In genomic region chr11:559712-560304, GRCh38 we compare ENCODE assay signal across 8 cellular contexts. TPM values are rescaled to one million over a fixed set of nuclear protein-coding genes. Genes with fewer than 3 reads are reported as not detected.
DNase-seq lines count a peak whose midpoint lies in the region; ATAC-seq and TF ChIP-seq lines count a peak whose summit lies in the region.

No MANE protein-coding gene starts in this region.

- no peaks in the 10 kb centered on the region for H3K36me3 ChIP-seq in CD8-positive, alpha-beta T cell (ENCODE audit: insufficient read depth, low read length)
- no peaks in the 10 kb centered on the region for H3K36me3 ChIP-seq in neuron (ENCODE audit: insufficient read depth, low read length)

- intact Hi-C loops in CD8-positive, alpha-beta T cell (cut with DNase I, micrococcal nuclease), result loop anchor here (1.0 to 5.0 kb wide), 9 partner anchors 8 to 237 kb away; partner anchors contain the start of genes PHRF1 (in 2 of the 2), DEAF1 (in 1 of the 2), HRAS (in 1 of the 2) and LRRC56 (in 1 of the 2)

- H3K4me1 Mint-ChIP-seq in CD8-positive, alpha-beta T cell (ENCODE audit: low read depth), result peaks cover 18% of the 10 kb centered on the region
- H3K4me1 Mint-ChIP-seq in effector memory CD8-positive, alpha-beta T cell (ENCODE audit: low read depth in 2 of 2), result peaks cover 5 to 16% of the 10 kb centered on the region in 2 donors

- no peaks in the 10 kb centered on the region for H3K27me3 Mint-ChIP-seq in CD8-positive, alpha-beta T cell (ENCODE audit: low read depth)
- H3K27me3 Mint-ChIP-seq in effector memory CD8-positive, alpha-beta T cell, result no peaks in the 10 kb centered on the region

- peak overlapping the region; percentile 84 for H3K27ac Mint-ChIP-seq in CD8-positive, alpha-beta T cell
- H3K27ac Mint-ChIP-seq in effector memory CD8-positive, alpha-beta T cell, result peak overlapping the region; percentile 25 to 89

- POLR2A ChIA-PET in CD8-positive, alpha-beta T cell (lab: Charles Lee), result interaction anchor here (0.8 to 1.6 kb wide), 3 partner anchors 9 to 137 kb away, joined by 3 to 4 read pairs (median 4); partner anchors contain the start of gene PHRF1

- no peaks in the 10 kb centered on the region for H3K9me3 ChIP-seq in CD8-positive, alpha-beta T cell (ENCODE audit: low read length)
- peaks cover 4% of the 10 kb centered on the region for H3K9me3 ChIP-seq in neuron (ENCODE audit: low read length)

- peak overlapping the region; percentile 46 for H2AFZ ChIP-seq in neuron (ENCODE audit: low read depth, low read length)

- no peak for TF ChIP-seq CTCF in CD8-positive, alpha-beta T cell (IDR thresholded peaks at IDR 0.05)

- H3K4me3 ChIP-seq in CD8-positive, alpha-beta T cell (ENCODE audit: low read depth, low read length), result peak overlapping the region; percentile 24
- peak overlapping the region; percentile 58 for H3K4me3 ChIP-seq in neuron (ENCODE audit: low read length)

- CTCF ChIA-PET in CD8-positive, alpha-beta T cell (lab: Charles Lee), result interaction anchor here (0.8 to 1.2 kb wide), 3 partner anchors 41 to 168 kb away, joined by 3 read pairs; partner anchors contain the start of gene TMEM80

- H3K4me3 Mint-ChIP-seq in CD8-positive, alpha-beta T cell, result peak overlapping the region; percentile 88
- peak overlapping the region; percentile 84 to 87 for H3K4me3 Mint-ChIP-seq in effector memory CD8-positive, alpha-beta T cell

- H3K36me3 Mint-ChIP-seq in CD8-positive, alpha-beta T cell, result peaks cover 8% of the 10 kb centered on the region
- peaks cover 25% of the 10 kb centered on the region for H3K36me3 Mint-ChIP-seq in effector memory CD8-positive, alpha-beta T cell (ENCODE audit: insufficient read depth)

- H3K9me3 Mint-ChIP-seq in CD8-positive, alpha-beta T cell, result no peaks in the 10 kb centered on the region
- H3K9me3 Mint-ChIP-seq in effector memory CD8-positive, alpha-beta T cell, result no peaks in the 10 kb centered on the region

- peaks cover 19% of the 10 kb centered on the region for H3K4me1 ChIP-seq in CD8-positive, alpha-beta T cell (ENCODE audit: insufficient read depth, low read length)
- H3K4me1 ChIP-seq in neuron (ENCODE audit: insufficient read depth, low read length), result peaks cover 23% of the 10 kb centered on the region

- H3K27ac ChIP-seq in CD8-positive, alpha-beta T cell (ENCODE audit: low read depth, low read length), result peak overlapping the region; percentile 51

- no peak for DNase-seq in CD8-positive, alpha-beta T cell
- DNase-seq in NCI-H226 (peak; percentile 9), MV-4-11 (lab: John Stamatoyannopoulos, UW) (no peak), SW 1271 (lab: John Stamatoyannopoulos, UW) (no peak), NCI-H2196 (lab: John Stamatoyannopoulos, UW; ENCODE audit: unreplicated experiment) (no peak), NCI-H345 (lab: John Stamatoyannopoulos, UW) (no peak)
- no peak for DNase-seq in effector memory CD8-positive, alpha-beta T cell

- ATAC-seq in CD8-positive, alpha-beta T cell, result no peak
- no peak for ATAC-seq in effector memory CD8-positive, alpha-beta T cell (replicated peaks)

- H3K27me3 ChIP-seq in CD8-positive, alpha-beta T cell (ENCODE audit: insufficient read depth, low read length), result no peaks in the 10 kb centered on the region
- H3K27me3 ChIP-seq in neuron (ENCODE audit: insufficient read depth, low read length), result peaks cover 37% of the 10 kb centered on the region

RNA-seq across cellular contexts. Expression of gene LMNTD2, which starts 0.7 kb away (rescaled TPM):
- 1 to 10 TPM; 4.2 to 5.6 TPM for total RNA-seq in CD8-positive, alpha-beta T cell

RNA-seq across cellular contexts. Expression of gene RASSF7, which starts 1.0 kb away (rescaled TPM):
- total RNA-seq in CD8-positive, alpha-beta T cell, result 10 to 100 TPM; 11.8 to 15.3 TPM

RNA-seq across cellular contexts. Expression of gene PHRF1, which starts 16.5 kb away (rescaled TPM):
- 10 to 100 TPM; 43.2 to 44.9 TPM for total RNA-seq in CD8-positive, alpha-beta T cell

RNA-seq across cellular contexts. Expression of gene LRRC56, which starts 22.5 kb away (rescaled TPM):
- 1 to 10 TPM; 3.2 TPM for total RNA-seq in CD8-positive, alpha-beta T cell

RNA-seq across cellular contexts. Expression of gene HRAS, which starts 24.4 kb away (rescaled TPM):
- 10 to 100 TPM; 25.2 to 25.5 TPM for total RNA-seq in CD8-positive, alpha-beta T cell
